In genomic region chr11:95134491-95134890, GRCh38 we compare ENCODE assay signal across 8 cellular contexts. TPM values are rescaled to one million over a fixed set of nuclear protein-coding genes. Genes with fewer than 3 reads are reported as not detected.
DNase-seq lines count a peak whose midpoint lies in the region; TF ChIP-seq lines count a peak whose summit lies in the region.
"Had no signal": no experiment of that assay in that cellular context is flagged by ENCODE, and none has a peak within 500 bp of the region (broad histone marks: within the 10 kb centered on the region; RNA-seq: fewer than 3 reads in every experiment).

No MANE protein-coding gene starts in this region.

- TF ChIP-seq CTCF in tibial nerve (IDR thresholded peaks at IDR 0.05) = no peak

- no peaks in the 10 kb centered on the region for H3K9me3 ChIP-seq in tibial nerve

- 47 to 55% methylated on average over 5 of the region's 5 CpGs for WGBS in tibial nerve, 2 donors

- peak overlapping the region; percentile 51 for H3K27ac ChIP-seq in substantia nigra (ENCODE audit: low read depth, low read length, poor library complexity, severe bottlenecking)
- H3K27ac ChIP-seq in tibial nerve = peak overlapping the region in 2 of 4 donors; percentile 1 to 32

- no peak for TF ChIP-seq POLR2A in tibial nerve (IDR thresholded peaks at IDR 0.05)

- no peak for TF ChIP-seq EP300 in tibial nerve (IDR thresholded peaks at IDR 0.05)

- H3K36me3 ChIP-seq in tibial nerve = peaks cover 0 to 24% (median 0%) of the 10 kb centered on the region in 3 donors

- DNase-seq in HPDE6-E6E7 (ENCODE audit: extremely low spot score) (peak; percentile 93), amniotic epithelial cell (ENCODE audit: low read depth) (peak; percentile 82), iris pigment epithelial cell (ENCODE audit: low read depth) (peak; percentile 85), substantia nigra (lab: John Stamatoyannopoulos, UW) (peak in 22 of 49 donors; percentile 14 to 54 (median 30)), tibial nerve (ENCODE audit: low spot score in 2 of 2) (no peak), NCI-H774 (lab: John Stamatoyannopoulos, UW) (no peak), NCI-H748 (lab: John Stamatoyannopoulos, UW; ENCODE audit: unreplicated experiment) (no peak)
- DNase-seq: NCI-H748 treated with DMSO at 0.1 percent for 48 hours had no signal

- no peak overlapping the region for H3K4me3 ChIP-seq in tibial nerve

- peaks cover 0 to 31% (median 6%) of the 10 kb centered on the region in 4 donors for H3K4me1 ChIP-seq in tibial nerve

- H3K27me3 ChIP-seq in tibial nerve = no peaks in the 10 kb centered on the region

RNA-seq across cellular contexts. Expression of gene ENDOD1, which starts 44.8 kb away (rescaled TPM):
- total RNA-seq in tibial nerve = 100 to 1,000 TPM; 106 to 210 (median 154) TPM

Comparison
In these comparisons a context has a peak if more than half of its experiments do, and no peak if none do; other contexts are left out.
1. DNase-seq: peak in HPDE6-E6E7 (single experiment), amniotic epithelial cell (single experiment) and iris pigment epithelial cell (single experiment); none in tibial nerve (0 of 2), NCI-H774 (single experiment) and NCI-H748 (single experiment).